ENCODE assay signal across 8 cellular contexts in genomic region chr5:173963107-173963506, GRCh38. TPM values are rescaled to one million over a fixed set of nuclear protein-coding genes. Genes with fewer than 3 reads are reported as not detected.
DNase-seq lines count a peak whose midpoint lies in the region; ATAC-seq and TF ChIP-seq lines count a peak whose summit lies in the region.

No MANE protein-coding gene starts in this region.

- CTCF ChIA-PET in IMR-90 (lab: Yijun Ruan, JAX) = interaction anchor here (0.8 to 2.1 kb wide), 4 partner anchors 10 to 345 kb away, joined by 3 to 9 read pairs (median 3); no protein-coding TSS in a partner anchor

- H2AK5ac ChIP-seq in IMR-90 (ENCODE audit: low read depth, low read length) = peak overlapping the region; percentile 40; the same call in 1 of the 2 replicates

- no peak overlapping the region for H4K5ac ChIP-seq in IMR-90 (ENCODE audit: low read depth, low read length)

- DNase-seq in IMR-90 (peak; percentile 75), stromal cell of bone marrow (ENCODE audit: low read depth) (peak; percentile 69), CD14-positive monocyte (ENCODE audit: low spot score) (no peak), NCI-H1436 (lab: John Stamatoyannopoulos, UW) (no peak)

- no peak overlapping the region for H3K9ac ChIP-seq in IMR-90 (ENCODE audit: low read depth, low read length)

- H3K4me1 Mint-ChIP-seq in brain (peaks cover 45% of the 10 kb centered on the region), CD14-positive monocyte (peaks cover 10% of the 10 kb centered on the region)

- H3K27me3 Mint-ChIP-seq in brain (peaks cover 2% of the 10 kb centered on the region), CD14-positive monocyte (ENCODE audit: low read depth in 3 of 3) (no peaks in the 10 kb centered on the region)

- intact Hi-C loops in IMR-90 (cut with micrococcal nuclease) = loop anchor here (5.0 kb wide), 1 partner anchor 36 kb away; no protein-coding TSS in a partner anchor
- intact Hi-C loops in CD14-positive monocyte (cut with micrococcal nuclease) = no loop called here

- H3K27ac ChIP-seq in IMR-90 (ENCODE audit: insufficient read depth, low read length) = no peak overlapping the region; the same call in 1 of the 2 replicates

- no peak overlapping the region for H2AK9ac ChIP-seq in IMR-90 (replicated peaks; ENCODE audit: low read depth, low read length, poor library complexity)

- 0 out of 2 replicates have a peak overlapping the region, but pooled peaks have one; percentile 49 for H3K14ac ChIP-seq in IMR-90 (replicated peaks; ENCODE audit: low read depth, low read length)

- in situ Hi-C loops in IMR-90 (cut with MboI; ENCODE audit: low sequenced_read_pairs) = no loop called here

- H3K9me1 ChIP-seq in IMR-90 (ENCODE audit: insufficient read depth, low read length) = no peaks in the 10 kb centered on the region

- H2AFZ ChIP-seq in IMR-90 (replicated peaks; ENCODE audit: low read length, poor library complexity) = no peak overlapping the region

- no peaks in the 10 kb centered on the region for H3K27me3 ChIP-seq in IMR-90 (ENCODE audit: control insufficient read depth, insufficient read depth, low read length)

- peak overlapping the region; percentile 42; the same call in 1 of the 2 replicates for H4K91ac ChIP-seq in IMR-90 (ENCODE audit: insufficient read depth, low read depth, low read length)

- 0 out of 3 replicates have a peak overlapping the region, but pooled peaks have one; percentile 15 for H2BK15ac ChIP-seq in IMR-90 (ENCODE audit: low read depth, low read length)

- H3K56ac ChIP-seq in IMR-90 (ENCODE audit: extremely low read depth, insufficient read depth, low read length) = peak overlapping the region; percentile 61; the same call in 1 of the 2 replicates

- peak overlapping the region; percentile 35 to 67 (median 62) for H3K4me3 Mint-ChIP-seq in brain
- no peak overlapping the region for H3K4me3 Mint-ChIP-seq in CD14-positive monocyte

- no peaks in the 10 kb centered on the region for H3K36me3 ChIP-seq in IMR-90 (ENCODE audit: control insufficient read depth, insufficient read depth, low read length)

- H3K27ac Mint-ChIP-seq in brain (peak overlapping the region; percentile 80 to 97 (median 94)), CD14-positive monocyte (peak overlapping the region in 2 of 7 donors; percentile 1 to 60)

- POLR2A ChIA-PET in IMR-90 (lab: Charles Lee; ENCODE audit: unreplicated experiment) = no interaction called here

- H3K23ac ChIP-seq in IMR-90 (ENCODE audit: low read depth, low read length) = peak overlapping the region; percentile 48; the same call in 1 of the 2 replicates

- H3K4me3 ChIP-seq in IMR-90 (ENCODE audit: insufficient read depth, low read depth, low read length) = peak overlapping the region; percentile 18; the same call in 1 of the 2 replicates
- peak overlapping the region; percentile 34; the same call in 1 of the 2 replicates for H3K4me3 ChIP-seq in iPS-18c (ENCODE audit: insufficient read depth, low read depth, low read length)

- H4K20me1 ChIP-seq in IMR-90 (ENCODE audit: insufficient read depth, low read length) = no peaks in the 10 kb centered on the region

- peaks cover 0 to 5% of the 10 kb centered on the region in 2 experiments; a peak in 1 of 4 replicates for H3K79me1 ChIP-seq in IMR-90 (ENCODE audit: low read depth in 1 of 2, low read length in 2 of 2)

- H3K4me2 ChIP-seq in IMR-90 (ENCODE audit: low read depth, low read length) = peak overlapping the region; percentile 79

- H3K4ac ChIP-seq in IMR-90 (ENCODE audit: low read depth, low read length) = peak overlapping the region; percentile 72; the same call in 1 of the 2 replicates

- H2BK5ac ChIP-seq in IMR-90 (ENCODE audit: low read depth, low read length, poor library complexity, severe bottlenecking) = peak overlapping the region; percentile 86

- TF ChIP-seq POLR2A in IMR-90 (IDR thresholded peaks at IDR 0.05; ENCODE audit: low read depth, low read length) = no peak

- H2BK20ac ChIP-seq in IMR-90 (ENCODE audit: low read depth, low read length) = peak overlapping the region; percentile 51; the same call in 1 of the 2 replicates

- no peaks in the 10 kb centered on the region for H3K9me3 ChIP-seq in IMR-90 (ENCODE audit: control insufficient read depth, insufficient read depth, low read length)
- no peaks in the 10 kb centered on the region for H3K9me3 ChIP-seq in iPS-18c (ENCODE audit: control insufficient read depth, insufficient read depth, low read length)

- H3K18ac ChIP-seq in IMR-90 (ENCODE audit: low read depth, low read length) = 0 out of 2 replicates have a peak overlapping the region, but pooled peaks have one; percentile 33

- H3K36me3 Mint-ChIP-seq in brain = peaks cover 1% of the 10 kb centered on the region
- peaks cover 16 to 26% of the 10 kb centered on the region in 2 donors for H3K36me3 Mint-ChIP-seq in CD14-positive monocyte

- peak; percentile 92 for ATAC-seq in IMR-90 (ENCODE audit: low read depth)
- ATAC-seq in GM19395 (IDR thresholded peaks at IDR 0.05; ENCODE audit: unreplicated experiment) = no peak
- no peak for ATAC-seq in GM19035 (IDR thresholded peaks at IDR 0.05; ENCODE audit: unreplicated experiment)

- H3K9me3 Mint-ChIP-seq in brain = peaks cover 0 to 3% (median 0%) of the 10 kb centered on the region in 5 experiments
- H3K9me3 Mint-ChIP-seq in CD14-positive monocyte = no peaks in the 10 kb centered on the region

- no peak for TF ChIP-seq RAD21 in IMR-90 (IDR thresholded peaks at IDR 0.05; ENCODE audit: low read length)

- no CpG with 5 or more reads among the region's 5 CpGs for WGBS in IMR-90 (ENCODE audit: extremely low coverage in 2 of 2, insufficient read length in 1 of 2), 2 experiments

- TF ChIP-seq CTCF in IMR-90 (conservative IDR thresholded peaks at IDR 0.05; ENCODE audit: low read depth, low read length) (no peak), brain (conservative IDR thresholded peaks at IDR 0.05) (no peak), CD14-positive monocyte (IDR thresholded peaks at IDR 0.05) (no peak)

- no TSS peak for BruUV-seq in IMR-90 (replicated peaks; lab: Mats Ljungman, UMichigan)

- dilution Hi-C loops in IMR-90 (cut with HindIII; ENCODE audit: low sequenced_read_pairs, unreplicated experiment) = no loop called here

- peaks cover 2% of the 10 kb centered on the region for H3K4me1 ChIP-seq in IMR-90 (ENCODE audit: control insufficient read depth, insufficient read depth, low read length)

- peak overlapping the region in 1 of 2 experiments; percentile 83; a peak in 1 of 4 replicates for H4K8ac ChIP-seq in IMR-90 (ENCODE audit: low read depth in 2 of 2, low read length in 2 of 2)

- H2BK120ac ChIP-seq in IMR-90 (ENCODE audit: low read depth, low read length) = peak overlapping the region; percentile 61; the same call in 1 of the 2 replicates

TF ChIP-seq in IMR-90, 13 proteins besides CTCF, POLR2A, EP300 and RAD21:
- TF ChIP-seq NFE2L2 (IDR thresholded peaks at IDR 0.05; ENCODE audit: low read depth, low read length) (no peak), MAFK (IDR thresholded peaks at IDR 0.05; ENCODE audit: low read depth, low read length) (no peak), SMC3 (IDR thresholded peaks at IDR 0.05; ENCODE audit: low read depth, low read length) (no peak)

RNA-seq across cellular contexts. Expression of gene C5orf47, which starts 25.9 kb away (rescaled TPM):
- total RNA-seq in IMR-90 (2012; rRNA removed) = not detected in 2 replicates
- not detected in 2 replicates for polyA plus RNA-seq in IMR-90 (2012; rRNA removed)
- not detected in 2 replicates for polyA plus RNA-seq in IMR-90 (2012; cell fraction: cytosol; rRNA removed)
- polyA plus RNA-seq in IMR-90 (2012; cell fraction: nucleus; rRNA removed; ENCODE audit: low replicate concordance) = not detected in 2 replicates
- not detected for polyA plus RNA-seq in brain (ENCODE audit: insufficient read depth, low read depth, low replicate concordance)
- not detected for polyA plus RNA-seq in CD14-positive monocyte

Comparison
In these comparisons a context has a peak if more than half of its experiments do, and no peak if none do; other contexts are left out.
1. DNase-seq: peak in IMR-90 (single experiment) and stromal cell of bone marrow (single experiment); none in CD14-positive monocyte (single experiment) and NCI-H1436 (single experiment).
2. H3K4me3 Mint-ChIP-seq: peak in brain (5 of 5); none in CD14-positive monocyte (0 of 2).